Comparison of ENCODE assay signal across 33 cellular contexts in genomic region chr12:12270226-12270625, GRCh38.
"Had no signal": no experiment of that assay in that cellular context is flagged by ENCODE, and none has a peak within 500 bp of the region (broad histone marks: within the 10 kb centered on the region; RNA-seq: fewer than 3 reads in every experiment).

No MANE protein-coding gene starts in this region.

- H3K9me3 ChIP-seq: body of pancreas, breast epithelium, colonic mucosa, esophagus squamous epithelium, gastroesophageal sphincter, heart right ventricle had no signal

- H3K27ac ChIP-seq: body of pancreas, breast epithelium, cardiac muscle cell, colonic mucosa, epithelial cell of prostate, esophagus squamous epithelium, gastroesophageal sphincter, heart right ventricle had no signal

- H3K4me3 Mint-ChIP-seq: activated CD4-positive, alpha-beta memory T cell treated with anti-CD3 and anti-CD28 coated beads, Interleukin-2, amount 10 ng/mL, durations not matched to agents 7 days and 5 days; activated CD4-positive, alpha-beta T cell treated with anti-CD3 and anti-CD28 coated beads, Interleukin-2, amount 10 ng/mL, durations not matched to agents 7 days and 5 days; activated naive CD8-positive, alpha-beta T cell; activated T-cell treated with anti-CD3 and anti-CD28 coated beads, Interleukin-2, amount 50 U/mL, for 24 hours; activated T-cell treated with anti-CD3 and anti-CD28 coated beads, Interleukin-2, amount 50 U/mL, for 72 hours; T-helper 17 cell; T-helper 2 cell treated with Interferon-gamma antibody and Interleukin-4, amounts not matched to agents 5 μg/mL and 100 μg/mL, for 36 hours had no signal

- H3K36me3 ChIP-seq: breast epithelium, cardiac muscle cell, colonic mucosa, esophagus squamous epithelium, gastroesophageal sphincter, heart right ventricle had no signal

- H3K4me3 ChIP-seq: body of pancreas, breast epithelium, cardiac muscle cell, colonic mucosa, esophagus squamous epithelium, gastroesophageal sphincter, heart right ventricle had no signal

- DNase-seq: activated CD4-positive, alpha-beta memory T cell treated with anti-CD3 and anti-CD28 coated beads, Interleukin-2, amount 10 ng/mL, durations not matched to agents 7 days and 5 days; activated CD4-positive, alpha-beta T cell treated with anti-CD3 and anti-CD28 coated beads for 1 hour; activated CD4-positive, alpha-beta T cell treated with anti-CD3 and anti-CD28 coated beads for 4 hours; activated CD4-positive, alpha-beta T cell treated with anti-CD3 and anti-CD28 coated beads, Interleukin-2, amount 10 ng/mL, durations not matched to agents 7 days and 5 days; activated CD4-positive, alpha-beta T cell treated with anti-CD3 and anti-CD28 coated beads, Interleukin-2, amount 50 U/mL, for 4 hours; activated CD8-positive, alpha-beta memory T cell treated with anti-CD3 and anti-CD28 coated beads, Interleukin-2, amount 50 U/mL, for 48 hours; activated effector memory CD4-positive, alpha-beta T cell treated with Interleukin-2 at 50 U/mL for 16 hours; activated gamma-delta T cell treated with Interleukin-2 at 50 U/mL for 16 hours; activated naive CD4-positive, alpha-beta T cell treated with anti-CD3 and anti-CD28 coated beads, Interleukin-2, amount 50 U/mL, for 16 hours; activated naive CD4-positive, alpha-beta T cell treated with Interleukin-2 at 50 U/mL for 16 hours; activated T-cell treated with anti-CD3 and anti-CD28 coated beads for 4 hours; activated T-cell treated with anti-CD3 and anti-CD28 coated beads, Interleukin-2, amount 50 U/mL, for 24 hours; activated T-cell treated with anti-CD3 and anti-CD28 coated beads, Interleukin-2, amount 50 U/mL, for 72 hours; amniotic stem cell; body of pancreas; central memory CD4-positive, alpha-beta T cell; cerebellar nuclear complex; colonic mucosa; effector CD8-positive, alpha-beta T cell; esophagus squamous epithelium; foreskin melanocyte; heart right ventricle; T-helper 1 cell; T-helper 17 cell; T1000 had no signal

- H3K27ac Mint-ChIP-seq: activated CD4-positive, alpha-beta memory T cell treated with anti-CD3 and anti-CD28 coated beads, Interleukin-2, amount 10 ng/mL, durations not matched to agents 7 days and 5 days; activated CD4-positive, alpha-beta T cell treated with anti-CD3 and anti-CD28 coated beads, Interleukin-2, amount 10 ng/mL, durations not matched to agents 7 days and 5 days; activated naive CD8-positive, alpha-beta T cell; activated T-cell treated with anti-CD3 and anti-CD28 coated beads, Interleukin-2, amount 50 U/mL, for 24 hours; activated T-cell treated with anti-CD3 and anti-CD28 coated beads, Interleukin-2, amount 50 U/mL, for 72 hours; T-helper 17 cell; T-helper 2 cell treated with Interferon-gamma antibody and Interleukin-4, amounts not matched to agents 5 μg/mL and 100 μg/mL, for 36 hours had no signal

- FAIRE-seq: endometrium, endothelial cell of umbilical vein had no signal

- ATAC-seq: activated T-cell treated with anti-CD3 and anti-CD28 coated beads, Interleukin-2, amount 50 U/mL, for 72 hours; body of pancreas; gastroesophageal sphincter; heart right ventricle; T-helper 17 cell had no signal

- H3K36me3 Mint-ChIP-seq: activated naive CD8-positive, alpha-beta T cell had no signal

- H3K27me3 ChIP-seq: body of pancreas, breast epithelium, cardiac muscle cell, colonic mucosa, gastroesophageal sphincter had no signal

- H3K9me3 Mint-ChIP-seq: activated CD4-positive, alpha-beta memory T cell treated with anti-CD3 and anti-CD28 coated beads, Interleukin-2, amount 10 ng/mL, durations not matched to agents 7 days and 5 days; activated CD4-positive, alpha-beta T cell treated with anti-CD3 and anti-CD28 coated beads, Interleukin-2, amount 10 ng/mL, durations not matched to agents 7 days and 5 days; activated T-cell treated with anti-CD3 and anti-CD28 coated beads, Interleukin-2, amount 50 U/mL, for 24 hours; activated T-cell treated with anti-CD3 and anti-CD28 coated beads, Interleukin-2, amount 50 U/mL, for 72 hours; T-helper 2 cell treated with Interferon-gamma antibody and Interleukin-4, amounts not matched to agents 5 μg/mL and 100 μg/mL, for 36 hours had no signal
